1 cellular context compared by ENCODE assay signal in the genomic region with DNA sequence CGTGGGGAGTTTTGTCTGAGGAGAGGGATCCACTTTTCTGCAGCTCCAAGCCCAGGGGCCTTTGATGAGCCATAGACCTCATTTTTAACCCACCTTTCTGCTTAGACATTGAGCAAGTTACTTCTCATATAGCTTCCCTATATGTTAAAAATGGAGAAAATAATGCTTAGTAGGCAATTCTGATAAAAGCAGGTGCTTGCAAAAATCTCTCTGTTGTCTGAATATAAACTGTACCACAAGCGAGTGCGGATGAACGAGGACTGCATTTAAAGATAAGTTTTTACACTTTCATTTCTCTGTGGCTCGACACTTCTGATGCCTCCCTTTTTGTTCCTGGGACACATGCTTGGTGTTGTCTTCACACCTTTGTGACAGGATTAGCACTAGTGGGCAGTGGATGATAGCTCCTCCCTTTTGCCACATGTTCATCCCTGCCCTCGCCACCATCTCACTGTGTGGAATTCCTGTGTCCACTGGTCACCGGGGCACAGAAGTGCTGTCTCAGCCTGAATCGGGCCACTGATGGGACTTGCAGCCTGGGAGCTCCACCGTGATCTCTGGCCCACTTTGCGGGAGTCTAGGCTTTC.
TF ChIP-seq lines count a peak whose summit lies in the region.

No MANE protein-coding gene starts in this region.

TF ChIP-seq in SK-N-SH treated with all-trans-retinoic acid at 6 μM for 48 hours, 23 proteins besides CTCF, POLR2A, EP300 and RAD21 (continued from another document):
- TF ChIP-seq, protein P1, sequence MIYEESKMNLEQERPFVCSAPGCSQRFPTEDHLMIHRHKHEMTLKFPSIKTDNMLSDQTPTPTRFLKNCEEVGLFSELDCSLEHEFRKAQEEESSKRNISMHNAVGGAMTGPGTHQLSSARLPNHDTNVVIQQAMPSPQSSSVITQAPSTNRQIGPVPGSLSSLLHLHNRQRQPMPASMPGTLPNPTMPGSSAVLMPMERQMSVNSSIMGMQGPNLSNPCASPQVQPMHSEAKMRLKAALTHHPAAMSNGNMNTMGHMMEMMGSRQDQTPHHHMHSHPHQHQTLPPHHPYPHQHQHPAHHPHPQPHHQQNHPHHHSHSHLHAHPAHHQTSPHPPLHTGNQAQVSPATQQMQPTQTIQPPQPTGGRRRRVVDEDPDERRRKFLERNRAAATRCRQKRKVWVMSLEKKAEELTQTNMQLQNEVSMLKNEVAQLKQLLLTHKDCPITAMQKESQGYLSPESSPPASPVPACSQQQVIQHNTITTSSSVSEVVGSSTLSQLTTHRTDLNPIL (CRISPR knock-in tag; IDR thresholded peaks at IDR 0.05; ENCODE audit: low read depth): no peak
- TF ChIP-seq RARB (CRISPR knock-in tag; IDR thresholded peaks at IDR 0.05): no peak
- no peak for TF ChIP-seq ZFP30 (CRISPR knock-in tag; IDR thresholded peaks at IDR 0.05)
- TF ChIP-seq GLIS3 (CRISPR knock-in tag; IDR thresholded peaks at IDR 0.05): no peak
- TF ChIP-seq SNAI2 (CRISPR knock-in tag; IDR thresholded peaks at IDR 0.05): no peak
- no peak for TF ChIP-seq OSR1 (CRISPR knock-in tag; IDR thresholded peaks at IDR 0.05)
- TF ChIP-seq ESRRG (CRISPR knock-in tag; IDR thresholded peaks at IDR 0.05): no peak
- TF ChIP-seq, protein P2, sequence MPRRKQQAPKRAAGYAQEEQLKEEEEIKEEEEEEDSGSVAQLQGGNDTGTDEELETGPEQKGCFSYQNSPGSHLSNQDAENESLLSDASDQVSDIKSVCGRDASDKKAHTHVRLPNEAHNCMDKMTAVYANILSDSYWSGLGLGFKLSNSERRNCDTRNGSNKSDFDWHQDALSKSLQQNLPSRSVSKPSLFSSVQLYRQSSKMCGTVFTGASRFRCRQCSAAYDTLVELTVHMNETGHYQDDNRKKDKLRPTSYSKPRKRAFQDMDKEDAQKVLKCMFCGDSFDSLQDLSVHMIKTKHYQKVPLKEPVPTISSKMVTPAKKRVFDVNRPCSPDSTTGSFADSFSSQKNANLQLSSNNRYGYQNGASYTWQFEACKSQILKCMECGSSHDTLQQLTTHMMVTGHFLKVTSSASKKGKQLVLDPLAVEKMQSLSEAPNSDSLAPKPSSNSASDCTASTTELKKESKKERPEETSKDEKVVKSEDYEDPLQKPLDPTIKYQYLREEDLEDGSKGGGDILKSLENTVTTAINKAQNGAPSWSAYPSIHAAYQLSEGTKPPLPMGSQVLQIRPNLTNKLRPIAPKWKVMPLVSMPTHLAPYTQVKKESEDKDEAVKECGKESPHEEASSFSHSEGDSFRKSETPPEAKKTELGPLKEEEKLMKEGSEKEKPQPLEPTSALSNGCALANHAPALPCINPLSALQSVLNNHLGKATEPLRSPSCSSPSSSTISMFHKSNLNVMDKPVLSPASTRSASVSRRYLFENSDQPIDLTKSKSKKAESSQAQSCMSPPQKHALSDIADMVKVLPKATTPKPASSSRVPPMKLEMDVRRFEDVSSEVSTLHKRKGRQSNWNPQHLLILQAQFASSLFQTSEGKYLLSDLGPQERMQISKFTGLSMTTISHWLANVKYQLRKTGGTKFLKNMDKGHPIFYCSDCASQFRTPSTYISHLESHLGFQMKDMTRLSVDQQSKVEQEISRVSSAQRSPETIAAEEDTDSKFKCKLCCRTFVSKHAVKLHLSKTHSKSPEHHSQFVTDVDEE (CRISPR knock-in tag; IDR thresholded peaks at IDR 0.05): no peak
- TF ChIP-seq, protein P3, sequence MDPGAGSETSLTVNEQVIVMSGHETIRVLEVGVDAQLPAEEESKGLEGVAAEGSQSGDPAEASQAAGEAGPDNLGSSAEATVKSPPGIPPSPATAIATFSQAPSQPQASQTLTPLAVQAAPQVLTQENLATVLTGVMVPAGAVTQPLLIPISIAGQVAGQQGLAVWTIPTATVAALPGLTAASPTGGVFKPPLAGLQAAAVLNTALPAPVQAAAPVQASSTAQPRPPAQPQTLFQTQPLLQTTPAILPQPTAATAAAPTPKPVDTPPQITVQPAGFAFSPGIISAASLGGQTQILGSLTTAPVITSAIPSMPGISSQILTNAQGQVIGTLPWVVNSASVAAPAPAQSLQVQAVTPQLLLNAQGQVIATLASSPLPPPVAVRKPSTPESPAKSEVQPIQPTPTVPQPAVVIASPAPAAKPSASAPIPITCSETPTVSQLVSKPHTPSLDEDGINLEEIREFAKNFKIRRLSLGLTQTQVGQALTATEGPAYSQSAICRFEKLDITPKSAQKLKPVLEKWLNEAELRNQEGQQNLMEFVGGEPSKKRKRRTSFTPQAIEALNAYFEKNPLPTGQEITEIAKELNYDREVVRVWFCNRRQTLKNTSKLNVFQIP (CRISPR knock-in tag; IDR thresholded peaks at IDR 0.05; ENCODE audit: borderline replicate concordance, low read depth): no peak
- TF ChIP-seq TOX (CRISPR knock-in tag; IDR thresholded peaks at IDR 0.05; ENCODE audit: borderline replicate concordance): no peak
- TF ChIP-seq ZNF565 (CRISPR knock-in tag; conservative IDR thresholded peaks at IDR 0.05; ENCODE audit: low read depth): no peak
- no peak for TF ChIP-seq BACH2 (CRISPR knock-in tag; IDR thresholded peaks at IDR 0.05; ENCODE audit: borderline replicate concordance)
